In the genomic region with DNA sequence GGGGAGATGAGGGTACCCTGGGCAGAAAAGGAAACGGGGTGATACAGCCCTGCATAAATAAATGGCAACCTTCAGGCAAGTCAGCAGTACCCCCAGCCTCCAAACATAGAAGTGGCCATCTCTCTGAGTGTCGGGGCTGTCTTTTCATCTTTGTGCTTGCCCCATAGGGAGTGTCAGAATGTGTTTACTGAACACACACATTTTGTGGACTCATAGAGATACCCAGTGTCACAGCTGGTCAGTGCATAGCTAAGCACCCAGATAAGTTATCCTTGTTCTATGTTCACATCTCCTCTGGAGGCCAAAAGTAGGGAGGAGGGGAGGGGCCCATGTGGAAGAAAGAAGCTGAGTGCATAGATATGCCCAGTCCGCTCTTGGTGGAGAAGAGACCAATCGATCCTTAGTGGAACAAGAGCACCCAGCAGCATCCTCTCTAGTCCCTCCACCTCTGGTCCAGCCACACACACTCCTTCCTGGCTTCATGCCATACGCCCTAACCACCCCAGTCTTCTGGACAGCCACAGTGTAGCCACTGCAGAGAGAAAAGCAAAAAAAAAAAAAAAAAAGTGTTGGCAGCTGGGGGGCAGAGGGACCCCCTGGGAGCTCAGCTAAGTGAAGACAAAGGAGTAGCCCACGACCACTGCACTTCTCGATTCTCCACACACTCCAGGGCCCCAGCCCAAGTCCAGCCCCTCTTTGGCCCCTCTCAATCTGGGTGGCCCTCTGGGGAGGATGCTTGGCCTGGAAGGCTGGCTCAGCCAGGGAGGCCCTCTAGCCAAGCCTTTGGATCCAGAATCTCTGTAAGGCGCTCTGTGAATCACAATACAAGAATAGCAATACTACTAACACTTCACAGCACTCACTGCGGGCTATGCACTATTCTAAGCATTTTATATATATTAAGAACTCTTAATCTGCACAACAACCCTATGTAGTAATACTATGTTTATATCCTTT, we compare ENCODE assay signal across 1 cellular context.
TF ChIP-seq lines count a peak whose summit lies in the region.

No MANE protein-coding gene starts in this region.

TF ChIP-seq in GM23338, 12 proteins besides CTCF, POLR2A, EP300 and RAD21 (continued from another document):
- TF ChIP-seq ZNF462 (CRISPR knock-in tag; IDR thresholded peaks at IDR 0.05) (no peak), EZH2phosphoT487 (IDR thresholded peaks at IDR 0.05; ENCODE audit: unreplicated experiment) (no peak), JUNB (IDR thresholded peaks at IDR 0.05; ENCODE audit: unreplicated experiment) (no peak), STAT1 (IDR thresholded peaks at IDR 0.05; ENCODE audit: unreplicated experiment) (no peak), EZH2 (IDR thresholded peaks at IDR 0.05; ENCODE audit: low read depth, unreplicated experiment) (no peak), POLR2AphosphoS5 (IDR thresholded peaks at IDR 0.05; ENCODE audit: low read depth) (no peak)
